In genomic region chr13:50713849-50714248, GRCh38 we compare ENCODE assay signal across 8 cellular contexts.
DNase-seq lines count a peak whose midpoint lies in the region; ATAC-seq and TF ChIP-seq lines count a peak whose summit lies in the region.

No MANE protein-coding gene starts in this region.

- H3K9me3 Mint-ChIP-seq in activated B cell treated with CpG ODN at 0.5 μM for 24 hours: no peaks in the 10 kb centered on the region

- no peak for TF ChIP-seq CTCF in activated B cell treated with CpG ODN at 0.5 μM for 24 hours (IDR thresholded peaks at IDR 0.05)
- no peak for TF ChIP-seq CTCF in kidney epithelial cell (IDR thresholded peaks at IDR 0.05; ENCODE audit: insufficient read depth, low read length, poor library complexity, severe bottlenecking)

- H3K27me3 ChIP-seq in kidney epithelial cell (ENCODE audit: control insufficient read depth, insufficient read depth, low read length) (no peaks in the 10 kb centered on the region), HAP-1 (ENCODE audit: low read depth) (0 out of 2 replicates have a peak, but pooled peaks cover 3% of the 10 kb centered on the region)

- H3K36me3 ChIP-seq in kidney epithelial cell (ENCODE audit: control insufficient read depth, insufficient read depth, low read length) (no peaks in the 10 kb centered on the region), HAP-1 (replicated peaks) (no peaks in the 10 kb centered on the region)

- H3K9me3 ChIP-seq in HAP-1: no peaks in the 10 kb centered on the region

- DNase-seq in activated T-cell treated with anti-CD3 and anti-CD28 coated beads for 24 hours (ENCODE audit: low read depth): peak; percentile 2
- no peak for DNase-seq in activated T-cell treated with anti-CD3 and anti-CD28 coated beads for 4 hours
- no peak for DNase-seq in activated B cell treated with CpG ODN at 0.5 μM for 24 hours
- peak; percentile 63 for DNase-seq in kidney epithelial cell (ENCODE audit: low read depth)
- no peak for DNase-seq in HAP-1 (ENCODE audit: low spot score in 2 of 2)
- no peak for DNase-seq in 8988T
- no peak for DNase-seq in ecto neural progenitor cell (ENCODE audit: low spot score)

- H3K27ac Mint-ChIP-seq in activated B cell treated with CpG ODN at 0.5 μM for 24 hours: peak overlapping the region; percentile 70

- intact Hi-C loops in activated B cell treated with CpG ODN at 0.5 μM for 24 hours (cut with micrococcal nuclease): loop anchor here (2.0 kb wide), 1 partner anchor 15 kb away; no protein-coding TSS in a partner anchor

- H3K27me3 Mint-ChIP-seq in activated B cell treated with CpG ODN at 0.5 μM for 24 hours: no peaks in the 10 kb centered on the region

- H3K4me3 Mint-ChIP-seq in activated B cell treated with CpG ODN at 0.5 μM for 24 hours: peak overlapping the region; percentile 70

- in situ Hi-C loops in HAP-1 (cut with MboI; ENCODE audit: low sequenced_read_pairs): no loop called here

- no peaks in the 10 kb centered on the region for H3K4me1 ChIP-seq in HAP-1

- H3K4me3 ChIP-seq in kidney epithelial cell (ENCODE audit: low read depth, low read length) (no peak overlapping the region), HAP-1 (no peak overlapping the region)

- CTCF ChIA-PET in activated B cell treated with CpG ODN at 0.5 μM for 24 hours (lab: Charles Lee): interaction anchor here (1.0 to 1.7 kb wide), 3 partner anchors 10 to 717 kb away, joined by 3 to 6 read pairs (median 4); partner anchors contain the start of gene TRIM13

- H3K4me1 Mint-ChIP-seq in activated B cell treated with CpG ODN at 0.5 μM for 24 hours: peaks cover 31% of the 10 kb centered on the region

- ATAC-seq in HG03139 (IDR thresholded peaks at IDR 0.05; ENCODE audit: unreplicated experiment) (peak; percentile 84), activated B cell treated with CpG ODN at 0.5 μM for 24 hours (ENCODE audit: low read depth) (peak; percentile 78)

- POLR2A ChIA-PET in activated B cell treated with CpG ODN at 0.5 μM for 24 hours (lab: Charles Lee): interaction anchor here (0.5 to 1.6 kb wide), 3 partner anchors 84 to 922 kb away, joined by 3 to 11 read pairs (median 6); partner anchors contain the start of gene KPNA3

- H3K36me3 Mint-ChIP-seq in activated B cell treated with CpG ODN at 0.5 μM for 24 hours (ENCODE audit: low read depth): no peaks in the 10 kb centered on the region

Comparison
In these comparisons a context has a peak if more than half of its experiments do, and no peak if none do; other contexts are left out.
1. DNase-seq: peak in activated T-cell treated with anti-CD3 and anti-CD28 coated beads for 24 hours (single experiment) and kidney epithelial cell (single experiment); none in activated T-cell treated with anti-CD3 and anti-CD28 coated beads for 4 hours (single experiment), activated B cell treated with CpG ODN at 0.5 μM for 24 hours (single experiment), HAP-1 (0 of 2), 8988T (single experiment) and ecto neural progenitor cell (single experiment).